ENCODE assay signal across 17 cellular contexts in the genomic region with DNA sequence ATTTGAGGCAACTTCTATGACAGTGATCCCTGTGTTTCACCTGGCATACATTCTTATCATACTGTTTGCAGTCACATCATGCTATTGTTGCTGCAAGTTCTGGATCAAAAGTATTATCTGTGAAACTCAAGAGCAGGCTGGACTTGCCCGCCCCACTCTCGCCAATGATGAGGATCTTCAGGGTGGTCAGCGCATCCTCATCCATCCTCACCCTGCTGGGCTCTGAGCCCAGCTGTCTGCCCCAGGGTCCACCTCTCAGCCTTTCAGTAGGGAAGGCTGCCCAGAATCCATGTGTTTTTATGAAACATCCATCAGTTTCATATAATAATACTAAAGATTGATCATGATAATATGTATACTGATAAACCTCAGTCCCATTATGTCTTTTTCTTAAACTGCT.
"Had no signal": no experiment of that assay in that cellular context is flagged by ENCODE, and none has a peak within 500 bp of the region (broad histone marks: within the 10 kb centered on the region; RNA-seq: fewer than 3 reads in every experiment).

No MANE protein-coding gene starts in this region.

- FAIRE-seq: bronchial epithelial cell, endometrium had no signal

- H3K27me3 ChIP-seq: dorsolateral prefrontal cortex, spleen, upper lobe of left lung had no signal

- ATAC-seq: activated CD8-positive, alpha-beta memory T cell treated with anti-CD3 and anti-CD28 coated beads, Interleukin-2, amount 10 ng/mL, durations not matched to agents 7 days and 5 days; activated naive CD8-positive, alpha-beta T cell treated with anti-CD3 and anti-CD28 coated beads, Interleukin-2, amount 50 U/mL, for 24 hours had no signal

- H3K4me3 ChIP-seq: dorsolateral prefrontal cortex, left ventricle myocardium inferior, spleen, upper lobe of left lung had no signal

- H3K4me1 ChIP-seq: spleen had no signal

- H3K9me3 ChIP-seq: left ventricle myocardium inferior, upper lobe of left lung had no signal

- DNase-seq: activated CD4-positive, alpha-beta memory T cell treated with anti-CD3 and anti-CD28 coated beads for 36 hours; activated CD4-positive, alpha-beta T cell treated with anti-CD3 and anti-CD28 coated beads for 1 hour; activated CD8-positive, alpha-beta memory T cell treated with anti-CD3 and anti-CD28 coated beads, Interleukin-2, amount 10 ng/mL, durations not matched to agents 7 days and 5 days; activated naive CD4-positive, alpha-beta T cell treated with anti-CD3 and anti-CD28 coated beads for 36 hours; activated naive CD8-positive, alpha-beta T cell treated with anti-CD3 and anti-CD28 coated beads, Interleukin-2, amount 50 U/mL, for 24 hours; activated T-cell treated with anti-CD3 and anti-CD28 coated beads, Interleukin-2, amount 50 U/mL, for 1 hour; aorta; dorsolateral prefrontal cortex; glutamatergic neuron; hypothalamus; left ventricle myocardium inferior; nephron progenitor cell; spleen; T-helper 1 cell; upper lobe of left lung had no signal

- H3K27ac ChIP-seq: dorsolateral prefrontal cortex, left ventricle myocardium inferior, spleen, upper lobe of left lung had no signal

- H3K36me3 ChIP-seq: left ventricle myocardium inferior, spleen, upper lobe of left lung had no signal
